In genomic region chr7:100223376-100223927, GRCh38 we compare ENCODE assay signal across 7 cellular contexts. TPM values are rescaled to one million over a fixed set of nuclear protein-coding genes. Genes with fewer than 3 reads are reported as not detected.
"Had no signal": no experiment of that assay in that cellular context is flagged by ENCODE, and none has a peak within 500 bp of the region (broad histone marks: within the 10 kb centered on the region; RNA-seq: fewer than 3 reads in every experiment).

No MANE protein-coding gene starts in this region.

RNA-seq across cellular contexts. Expression of gene PVRIG, which starts 3.7 kb away (rescaled TPM):
- total RNA-seq: bronchial epithelial cell, cerebellum, kidney epithelial cell, lung microvascular endothelial cell, right cardiac atrium, skeletal muscle tissue had no signal
- polyA plus RNA-seq: endothelial cell of umbilical vein had no signal
